1 cellular context compared by ENCODE assay signal in genomic region chr4:170423137-170423536, GRCh38.
TF ChIP-seq lines count a peak whose summit lies in the region.

No MANE protein-coding gene starts in this region.

TF ChIP-seq in SK-N-SH, 30 proteins besides CTCF, POLR2A, EP300 and RAD21:
- TF ChIP-seq TCF12 (IDR thresholded peaks at IDR 0.05), result peak; percentile 93
- no peak for TF ChIP-seq TAF1 (IDR thresholded peaks at IDR 0.05; ENCODE audit: borderline replicate concordance, low read depth, low read length)
- peak; percentile 62; the same call in 1 of the 2 replicates for TF ChIP-seq NFIC (IDR thresholded peaks at IDR 0.05; ENCODE audit: borderline replicate concordance)
- no peak for TF ChIP-seq GATA2 (CRISPR knock-in tag; IDR thresholded peaks at IDR 0.05)
- TF ChIP-seq PBX3 (IDR thresholded peaks at IDR 0.05), result peak; percentile 55; the same call in 1 of the 2 replicates
- peak; percentile 87 for TF ChIP-seq FOSL2 (IDR thresholded peaks at IDR 0.05; ENCODE audit: borderline replicate concordance, low read depth)
- TF ChIP-seq JUND (IDR thresholded peaks at IDR 0.05), result peak; percentile 79
- TF ChIP-seq POLR2AphosphoS5 (IDR thresholded peaks at IDR 0.05; ENCODE audit: low read depth, low read length), result peak; percentile 18; the same call in 1 of the 2 replicates
- TF ChIP-seq TEAD4 (IDR thresholded peaks at IDR 0.05; ENCODE audit: borderline replicate concordance, insufficient read depth), result peak; percentile 69
